Comparison of ENCODE assay signal across 22 cellular contexts in genomic region chr5:169286572-169287325, GRCh38. TPM values are rescaled to one million over a fixed set of nuclear protein-coding genes. Genes with fewer than 3 reads are reported as not detected.
DNase-seq lines count a peak whose midpoint lies in the region; ATAC-seq and TF ChIP-seq lines count a peak whose summit lies in the region.
"Had no signal": no experiment of that assay in that cellular context is flagged by ENCODE, and none has a peak within 500 bp of the region (broad histone marks: within the 10 kb centered on the region; RNA-seq: fewer than 3 reads in every experiment).

No MANE protein-coding gene starts in this region.

- H3K9me3 ChIP-seq in ascending aorta (no peaks in the 10 kb centered on the region), muscle layer of duodenum (ENCODE audit: control insufficient read depth in 1 of 2, low read length in 2 of 2) (peaks cover 0 to 5% of the 10 kb centered on the region in 2 donors), OCI-LY7 (ENCODE audit: low read length) (no peaks in the 10 kb centered on the region), PC-3 (ENCODE audit: low read length) (no peaks in the 10 kb centered on the region)

- no peaks in the 10 kb centered on the region for H3F3A ChIP-seq in PC-3 (ENCODE audit: low read length, unreplicated experiment)

- POLR2A ChIA-PET in OCI-LY7 (lab: Charles Lee) (no interaction called here), PC-3 (lab: Charles Lee; ENCODE audit: unreplicated experiment) (no interaction called here)

- intact Hi-C loops in ascending aorta (cut with DNase I) = loop anchor here (1.0 kb wide), 1 partner anchor 14 kb away; no protein-coding TSS in a partner anchor
- intact Hi-C loops in head of caudate nucleus (cut with DNase I) = no loop called here
- intact Hi-C loops in OCI-LY7 (cut with micrococcal nuclease; ENCODE audit: unreplicated experiment) = no loop called here
- intact Hi-C loops in PC-3 (cut with micrococcal nuclease) = no loop called here

- CTCF ChIA-PET in OCI-LY7 (lab: Charles Lee; ENCODE audit: unreplicated experiment) (no interaction called here), PC-3 (lab: Charles Lee) (no interaction called here)

- TF ChIP-seq CTCF in ascending aorta (IDR thresholded peaks at IDR 0.05) (no peak), OCI-LY7 (conservative IDR thresholded peaks at IDR 0.05; ENCODE audit: low read length) (no peak), PC-3 (conservative IDR thresholded peaks at IDR 0.05; ENCODE audit: low read depth, low read length) (no peak)

- H3K27ac ChIP-seq in ascending aorta (peak overlapping the region; percentile 67 to 72), muscle layer of duodenum (ENCODE audit: low read length) (peak overlapping the region; percentile 64), temporal lobe (ENCODE audit: low read depth, low read length) (peak overlapping the region; percentile 31), OCI-LY7 (ENCODE audit: low read depth, low read length, poor library complexity, severe bottlenecking) (no peak overlapping the region), PC-3 (ENCODE audit: low read length) (no peak overlapping the region)
- H3K27ac ChIP-seq: RWPE1 had no signal

- no peak for ATAC-seq in PC-3
- ATAC-seq: activated CD8-positive, alpha-beta T cell treated with anti-CD3 and anti-CD28 coated beads for 36 hours; stimulated activated memory B cell treated with anti-CD40 and anti-IgM and Interleukin-4, amounts not matched to agents 10 μg/mL and 1 μg/mL and 100 μg/mL, for 72 hours had no signal

- H3K4me2 ChIP-seq in OCI-LY7 (ENCODE audit: low read length) (no peak overlapping the region), PC-3 (ENCODE audit: low read length) (no peak overlapping the region)

- H3K4me1 ChIP-seq in ascending aorta (peaks cover 0 to 33% of the 10 kb centered on the region in 2 donors), muscle layer of duodenum (ENCODE audit: control insufficient read depth in 1 of 2, insufficient read depth in 2 of 2, low read length in 2 of 2) (peaks cover 0 to 38% of the 10 kb centered on the region in 2 donors), OCI-LY7 (ENCODE audit: insufficient read depth, low read length, poor library complexity, severe bottlenecking) (no peaks in the 10 kb centered on the region), PC-3 (ENCODE audit: insufficient read depth, low read length) (no peaks in the 10 kb centered on the region)

- DNase-seq in ascending aorta (ENCODE audit: low spot score in 2 of 2) = no peak
- peak in 37 of 42 donors; percentile 25 to 84 (median 55) for DNase-seq in head of caudate nucleus
- DNase-seq in OCI-LY7 (ENCODE audit: low spot score) = no peak
- no peak for DNase-seq in OCI-M1 (lab: John Stamatoyannopoulos, UW)
- no peak for DNase-seq in PC-3
- no peak for DNase-seq in DMS53 treated with DMSO at 0.1 percent for 48 hours (lab: John Stamatoyannopoulos, UW; ENCODE audit: unreplicated experiment)
- DNase-seq: activated B cell treated with CpG ODN at 0.5 μM for 24 hours; activated CD8-positive, alpha-beta T cell treated with anti-CD3 and anti-CD28 coated beads for 36 hours; activated naive CD4-positive, alpha-beta T cell treated with Interleukin-2 at 50 U/mL for 16 hours; activated T-cell treated with anti-CD3 and anti-CD28 coated beads, Interleukin-2, amount 50 U/mL, for 1 hour; CD8-positive, alpha-beta memory T cell; DND-41; H7; immature natural killer cell; NCI-H1930; NCI-H446; NK-92 treated with Interleukin-12 subunit alpha and Interleukin-12 subunit beta, amount 100 ng/mL, for 24 hours; T1000 had no signal

- H3K79me2 ChIP-seq in OCI-LY7 (ENCODE audit: insufficient read depth, low read depth, low read length) (no peaks in the 10 kb centered on the region), PC-3 (ENCODE audit: low read length) (no peaks in the 10 kb centered on the region)

- BruUV-seq in OCI-LY7 (replicated peaks; lab: Mats Ljungman, UMichigan) (no TSS peak), PC-3 (replicated peaks; lab: Mats Ljungman, UMichigan) (no TSS peak)

- H3K9ac ChIP-seq in PC-3 (ENCODE audit: low read length) = no peak overlapping the region

- no peak overlapping the region for H2AFZ ChIP-seq in OCI-LY7 (ENCODE audit: low read length)
- no peak overlapping the region for H2AFZ ChIP-seq in PC-3 (ENCODE audit: low read length)

- H3K36me3 ChIP-seq in ascending aorta (no peaks in the 10 kb centered on the region), muscle layer of duodenum (ENCODE audit: control insufficient read depth in 1 of 2, insufficient read depth in 2 of 2, low read length in 2 of 2) (no peaks in the 10 kb centered on the region), OCI-LY7 (ENCODE audit: insufficient read depth, low read length) (no peaks in the 10 kb centered on the region), PC-3 (ENCODE audit: low read depth, low read length) (no peaks in the 10 kb centered on the region)

- H4K20me1 ChIP-seq in OCI-LY7 (ENCODE audit: insufficient read depth, low read length) (no peaks in the 10 kb centered on the region), PC-3 (ENCODE audit: low read length) (no peaks in the 10 kb centered on the region)

- no peak overlapping the region for H3K4me3 ChIP-seq in ascending aorta
- peak overlapping the region in 1 of 2 donors; percentile 2 for H3K4me3 ChIP-seq in muscle layer of duodenum (ENCODE audit: low read depth in 1 of 2, low read length in 2 of 2)
- H3K4me3 ChIP-seq in OCI-LY7 (ENCODE audit: low read depth, low read length, poor library complexity, severe bottlenecking) = no peak overlapping the region
- no peak overlapping the region for H3K4me3 ChIP-seq in PC-3 (ENCODE audit: low read length)

- H3K27me3 ChIP-seq in ascending aorta (no peaks in the 10 kb centered on the region), muscle layer of duodenum (ENCODE audit: low read depth, low read length) (no peaks in the 10 kb centered on the region), PC-3 (ENCODE audit: low read length) (peaks cover 15% of the 10 kb centered on the region)

- no peaks in the 10 kb centered on the region for H3K9me2 ChIP-seq in OCI-LY7 (ENCODE audit: insufficient read depth, low read length)
- H3K9me2 ChIP-seq in PC-3 (replicated peaks; ENCODE audit: low read length) = no peaks in the 10 kb centered on the region

RNA-seq across cellular contexts. Expression of gene SLIT3, which starts 14.2 kb away (rescaled TPM):
- total RNA-seq in ascending aorta (128 TPM), temporal lobe (3.0 TPM), OCI-LY7 (2022) (not detected in 2 replicates), PC-3 (2014; rRNA removed) (0.35 and 0.44 TPM in 2 replicates)
- not detected in 2 replicates for total RNA-seq in OCI-LY7 (2014; rRNA removed; shearing (Covaris generic))
- total RNA-seq: activated B cell treated with CpG ODN at 0.5 μM for 24 hours had no signal

Comparison
In these comparisons a context has a peak if more than half of its experiments do, and no peak if none do; other contexts are left out.
1. DNase-seq: peak in head of caudate nucleus (37 of 42); none in ascending aorta (0 of 2), OCI-LY7 (single experiment), OCI-M1 (single experiment), PC-3 (single experiment) and DMS53 treated with DMSO at 0.1 percent for 48 hours (single experiment).
2. H3K27ac ChIP-seq: peak in ascending aorta (2 of 2), muscle layer of duodenum (single experiment) and temporal lobe (single experiment); none in OCI-LY7 (single experiment) and PC-3 (single experiment).
3. RNA of gene SLIT3, which starts 14.2 kb away (total RNA-seq): 128 TPM in ascending aorta (single experiment); 3.0 TPM in temporal lobe (single experiment), 0.35 to 0.44 TPM in PC-3 and not detected in OCI-LY7; every median in the first group is over 10 times any median in the second.